ENCODE assay signal across 1 cellular context in genomic region chr18:57587262-57587661, GRCh38.
TF ChIP-seq lines count a peak whose summit lies in the region.

No MANE protein-coding gene starts in this region.

TF ChIP-seq in A549, 52 proteins besides CTCF, POLR2A, EP300 and RAD21 (continued from another document):
- TF ChIP-seq REST (IDR thresholded peaks at IDR 0.05) (no peak), RFX5 (IDR thresholded peaks at IDR 0.05) (no peak), CHD2 (IDR thresholded peaks at IDR 0.05; ENCODE audit: low read length, partially characterized antibody) (no peak)
